11 cellular contexts compared by ENCODE assay signal in the genomic region with DNA sequence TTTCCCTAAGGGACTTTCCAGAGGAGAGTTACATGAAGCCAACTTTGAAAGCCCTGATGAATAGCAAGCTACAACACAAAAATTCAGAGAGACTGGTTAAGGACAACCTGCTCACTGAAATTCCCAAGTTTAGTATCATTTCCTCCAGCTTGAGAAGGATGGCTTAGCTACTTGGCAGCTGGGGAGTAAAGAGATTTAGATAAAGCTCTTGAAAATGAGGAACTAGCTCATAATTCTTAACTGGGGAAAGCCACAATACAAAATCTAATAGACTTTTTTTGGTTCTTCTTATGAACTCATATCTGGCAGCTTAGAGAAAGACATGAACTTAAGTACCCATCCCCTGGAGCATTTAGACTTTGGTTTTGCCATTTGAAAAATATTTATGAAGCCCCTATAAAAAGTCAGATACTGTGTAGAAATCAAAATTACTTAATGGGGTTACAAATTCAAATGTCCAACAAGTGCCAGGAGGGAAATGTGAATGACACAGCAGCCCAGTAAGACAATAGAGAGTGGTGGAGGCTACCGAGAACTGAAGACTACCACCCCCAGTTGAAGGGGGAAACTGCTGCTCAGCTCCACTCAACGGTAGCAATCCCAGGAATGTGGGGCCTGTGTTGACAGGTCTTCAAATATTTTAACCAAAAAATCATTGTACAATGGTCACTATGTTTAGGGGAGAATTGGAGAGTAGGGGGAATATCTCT.
DNase-seq lines count a peak whose midpoint lies in the region; ATAC-seq, FAIRE-seq and TF ChIP-seq lines count a peak whose summit lies in the region.
"Had no signal": no experiment of that assay in that cellular context is flagged by ENCODE, and none has a peak within 500 bp of the region (broad histone marks: within the 10 kb centered on the region; RNA-seq: fewer than 3 reads in every experiment).

No MANE protein-coding gene starts in this region.

- H3K4me1 Mint-ChIP-seq in activated naive CD4-positive, alpha-beta T cell treated with anti-CD3 and anti-CD28 coated beads for 36 hours (ENCODE audit: low read depth): no peaks in the 10 kb centered on the region

- H4K20me1 ChIP-seq in GM12878 (ENCODE audit: control insufficient read depth, insufficient read depth): no peaks in the 10 kb centered on the region

- no peaks in the 10 kb centered on the region for H3K27me3 ChIP-seq in GM12878 (replicated peaks in 1 of 2; ENCODE audit: control insufficient read depth in 2 of 2, insufficient read depth in 2 of 2, low read length in 1 of 2)
- H3K27me3 ChIP-seq in dorsolateral prefrontal cortex: no peaks in the 10 kb centered on the region
- no peaks in the 10 kb centered on the region for H3K27me3 ChIP-seq in ascending aorta

- CTCF ChIA-PET in GM12878 (lab: Yijun Ruan, JAX): interaction anchor here (1.1 to 12.7 kb wide), 7 partner anchors 10 to 288 kb away, joined by 3 to 152 read pairs (median 5); no protein-coding TSS in a partner anchor
- CTCF ChIA-PET in activated naive CD4-positive, alpha-beta T cell treated with anti-CD3 and anti-CD28 coated beads for 36 hours (lab: Charles Lee): interaction anchor here (1.0 to 1.5 kb wide), 5 partner anchors 11 to 288 kb away, joined by 3 to 6 read pairs (median 4); no protein-coding TSS in a partner anchor

- peak overlapping the region; percentile 55; the same call in 1 of the 2 replicates for H3K4me2 ChIP-seq in GM12878 (ENCODE audit: control insufficient read depth, insufficient read depth)

- BruUV-seq in GM12878 (replicated peaks; lab: Mats Ljungman, UMichigan): no TSS peak

- peak; percentile 4 for DNase-seq in GM12892 (ENCODE audit: insufficient read length)
- DNase-seq in GM12878 (ENCODE audit: low read depth, low spot score): no peak
- no peak for DNase-seq in NCI-H1436 treated with DMSO at 0.1 percent for 48 hours (lab: John Stamatoyannopoulos, UW)
- no peak for DNase-seq in dorsolateral prefrontal cortex
- no peak for DNase-seq in activated naive CD4-positive, alpha-beta T cell treated with anti-CD3 and anti-CD28 coated beads for 36 hours
- DNase-seq in ascending aorta (ENCODE audit: low spot score in 2 of 2): no peak

- RAD21 ChIA-PET in GM12878 (lab: Charles Lee; ENCODE audit: unreplicated experiment): interaction anchor here (0.6 to 1.4 kb wide), 18 partner anchors 8 to 339 kb away, joined by 3 to 7 read pairs (median 4); no protein-coding TSS in a partner anchor

- no peak for TF ChIP-seq RAD21 in GM12878 (IDR thresholded peaks at IDR 0.05; ENCODE audit: insufficient read depth, low read depth, low read length)

- in situ Hi-C loops in GM12878 (cut with MboI): no loop called here

- no peak overlapping the region for H3K9ac ChIP-seq in GM12878 (ENCODE audit: control insufficient read depth, insufficient read depth, low read length)

- SMC1A ChIA-PET in GM12878 (lab: Charles Lee; ENCODE audit: uncharacterized antibody, unreplicated experiment): interaction anchor here (0.6 to 2.6 kb wide), 24 partner anchors 9 to 253 kb away, joined by 3 to 14 read pairs (median 4); no protein-coding TSS in a partner anchor

- no peak overlapping the region for H2AFZ ChIP-seq in GM12878 (ENCODE audit: control insufficient read depth, low read depth, low read length)

- H3K36me3 ChIP-seq in GM12878 (ENCODE audit: control insufficient read depth in 2 of 2, insufficient read depth in 2 of 2, low read length in 1 of 2) (no peaks in the 10 kb centered on the region), ascending aorta (no peaks in the 10 kb centered on the region)
- H3K36me3 ChIP-seq: thoracic aorta had no signal

- H3K4me3 Mint-ChIP-seq in activated naive CD4-positive, alpha-beta T cell treated with anti-CD3 and anti-CD28 coated beads for 36 hours: no peak overlapping the region
- H3K4me3 Mint-ChIP-seq: IgD-negative memory B cell had no signal

- H3K9me3 Mint-ChIP-seq in activated naive CD4-positive, alpha-beta T cell treated with anti-CD3 and anti-CD28 coated beads for 36 hours: no peaks in the 10 kb centered on the region

- FAIRE-seq in GM12892 (lab: Jason Lieb, UNC): no peak
- peak; percentile 18 for FAIRE-seq in GM12878 (lab: Jason Lieb, UNC)

- no peak overlapping the region for H3K4me3 ChIP-seq in GM12878
- no peak overlapping the region for H3K4me3 ChIP-seq in dorsolateral prefrontal cortex
- no peak overlapping the region for H3K4me3 ChIP-seq in ascending aorta
- H3K4me3 ChIP-seq: thoracic aorta had no signal

- no peak for TF ChIP-seq POLR2A in GM12892 (IDR thresholded peaks at IDR 0.05; ENCODE audit: low read depth, low read length)
- TF ChIP-seq POLR2A in GM12878 (IDR thresholded peaks at IDR 0.05; ENCODE audit: low read depth, low read length): no peak

- H3K27me3 Mint-ChIP-seq in activated naive CD4-positive, alpha-beta T cell treated with anti-CD3 and anti-CD28 coated beads for 36 hours (ENCODE audit: low read depth): peaks cover 7% of the 10 kb centered on the region
- H3K27me3 Mint-ChIP-seq: IgD-negative memory B cell had no signal

- H3K9me3 ChIP-seq in GM12878 (replicated peaks; ENCODE audit: control insufficient read depth, insufficient read depth, low read length) (no peaks in the 10 kb centered on the region), ascending aorta (no peaks in the 10 kb centered on the region)
- H3K9me3 ChIP-seq: thoracic aorta had no signal

- POLR2A ChIA-PET in GM12878 (lab: Charles Lee): interaction anchor here (0.8 kb wide), 1 partner anchor 45 kb away, joined by 8 read pairs; no protein-coding TSS in a partner anchor

- no peaks in the 10 kb centered on the region for H3K79me2 ChIP-seq in GM12878 (ENCODE audit: control insufficient read depth, insufficient read depth, low read length)

- H3K27ac ChIP-seq in GM12878 (ENCODE audit: control insufficient read depth, insufficient read depth) (no peak overlapping the region), dorsolateral prefrontal cortex (no peak overlapping the region), ascending aorta (peak overlapping the region in 1 of 2 donors; percentile 26)
- H3K27ac ChIP-seq: thoracic aorta had no signal

- no peak for TF ChIP-seq EP300 in GM12878 (IDR thresholded peaks at IDR 0.05; ENCODE audit: borderline replicate concordance in 1 of 2, control insufficient read depth in 1 of 2, low read depth in 2 of 2, low read length in 2 of 2)

- WGBS in GM12878 (ENCODE audit: insufficient coverage, insufficient replicate concordance, low lambda C conversion rate, missing lambda C conversion rate): 0% methylated on average over 2 of the region's 2 CpGs

- intact Hi-C loops in GM12878 (cut with micrococcal nuclease; ENCODE audit: unreplicated experiment): loop anchor here (5.0 kb wide), 2 partner anchors 45 to 60 kb away; no protein-coding TSS in a partner anchor
- intact Hi-C loops in dorsolateral prefrontal cortex (cut with DNase I): loop anchor here in 1 of 2 donors (5.0 kb wide), 1 partner anchor 80 kb away; a partner anchor contains a TSS
- intact Hi-C loops in activated naive CD4-positive, alpha-beta T cell treated with anti-CD3 and anti-CD28 coated beads for 36 hours (cut with micrococcal nuclease): no loop called here
- intact Hi-C loops in ascending aorta (cut with DNase I): no loop called here

- ATAC-seq in GM21526 (IDR thresholded peaks at IDR 0.05; ENCODE audit: low FRiP score, unreplicated experiment): peak; percentile 63
- ATAC-seq in HG03432 (IDR thresholded peaks at IDR 0.05; ENCODE audit: unreplicated experiment): peak; percentile 94
- peak; percentile 90 for ATAC-seq in GM12878
- ATAC-seq: SK-N-SH treated with all-trans-retinoic acid at 6 μM for 48 hours had no signal

- H3K36me3 Mint-ChIP-seq in activated naive CD4-positive, alpha-beta T cell treated with anti-CD3 and anti-CD28 coated beads for 36 hours (ENCODE audit: low read depth): no peaks in the 10 kb centered on the region
- H3K36me3 Mint-ChIP-seq: IgD-negative memory B cell had no signal

- no peak overlapping the region for H3K27ac Mint-ChIP-seq in activated naive CD4-positive, alpha-beta T cell treated with anti-CD3 and anti-CD28 coated beads for 36 hours

- TF ChIP-seq CTCF in GM12878 (IDR thresholded peaks at IDR 0.05 in 2 of 3, conservative IDR thresholded peaks at IDR 0.05 in 1 of 3; ENCODE audit: control insufficient read depth in 2 of 3, extremely low read depth in 1 of 3, insufficient read depth in 1 of 3, low read depth in 3 of 3, low read length in 3 of 3) (no peak), dorsolateral prefrontal cortex (IDR thresholded peaks at IDR 0.05 in 54 of 56, conservative IDR thresholded peaks at IDR 0.05 in 2 of 56; ENCODE audit: low read depth in 1 of 56, partially characterized antibody in 56 of 56) (no peak), ascending aorta (IDR thresholded peaks at IDR 0.05) (no peak)

- H3K4me1 ChIP-seq in GM12878 (ENCODE audit: control insufficient read depth, insufficient read depth, low read length) (peaks cover 9% of the 10 kb centered on the region), ascending aorta (peaks cover 0 to 2% of the 10 kb centered on the region in 2 donors)

TF ChIP-seq in GM12878, 131 proteins besides CTCF, POLR2A, EP300 and RAD21 (continues in another document):
- TF ChIP-seq RCOR1 (conservative IDR thresholded peaks at IDR 0.05; ENCODE audit: low read depth, low read length) (no peak), TCF3 (IDR thresholded peaks at IDR 0.05; ENCODE audit: borderline replicate concordance, insufficient read depth, low read depth, low read length) (no peak), FOS (IDR thresholded peaks at IDR 0.05; ENCODE audit: borderline replicate concordance, extremely low read depth, insufficient read length) (no peak), NRF1 (conservative IDR thresholded peaks at IDR 0.05; ENCODE audit: low read depth, low read length) (no peak), NR2F1 (conservative IDR thresholded peaks at IDR 0.05) (no peak), SPI1 (IDR thresholded peaks at IDR 0.05; ENCODE audit: borderline replicate concordance, insufficient read depth, low read depth, low read length) (peak; percentile 53)
